ENCODE assay signal across 2 cellular contexts in genomic region chr11:62865641-62866040, GRCh38.
TF ChIP-seq lines count a peak whose summit lies in the region.

No MANE protein-coding gene starts in this region.

TF ChIP-seq in GM23338, 12 proteins besides CTCF, POLR2A, EP300 and RAD21 (continued from another document):
- TF ChIP-seq ZNF462 (CRISPR knock-in tag; IDR thresholded peaks at IDR 0.05) (no peak), ETS1 (IDR thresholded peaks at IDR 0.05) (no peak)

TF ChIP-seq in WTC11, 78 proteins besides CTCF, POLR2A, EP300 and RAD21 (continued from another document):
- no peak for TF ChIP-seq HMGA2 (CRISPR knock-in tag; IDR thresholded peaks at IDR 0.05)
- TF ChIP-seq ATF1 (CRISPR knock-in tag; IDR thresholded peaks at IDR 0.05): no peak
- no peak for TF ChIP-seq MAX (CRISPR knock-in tag; IDR thresholded peaks at IDR 0.05)
- TF ChIP-seq ARID4B (CRISPR knock-in tag; IDR thresholded peaks at IDR 0.05; ENCODE audit: borderline replicate concordance): no peak
